ENCODE assay signal across 2 cellular contexts in the genomic region with DNA sequence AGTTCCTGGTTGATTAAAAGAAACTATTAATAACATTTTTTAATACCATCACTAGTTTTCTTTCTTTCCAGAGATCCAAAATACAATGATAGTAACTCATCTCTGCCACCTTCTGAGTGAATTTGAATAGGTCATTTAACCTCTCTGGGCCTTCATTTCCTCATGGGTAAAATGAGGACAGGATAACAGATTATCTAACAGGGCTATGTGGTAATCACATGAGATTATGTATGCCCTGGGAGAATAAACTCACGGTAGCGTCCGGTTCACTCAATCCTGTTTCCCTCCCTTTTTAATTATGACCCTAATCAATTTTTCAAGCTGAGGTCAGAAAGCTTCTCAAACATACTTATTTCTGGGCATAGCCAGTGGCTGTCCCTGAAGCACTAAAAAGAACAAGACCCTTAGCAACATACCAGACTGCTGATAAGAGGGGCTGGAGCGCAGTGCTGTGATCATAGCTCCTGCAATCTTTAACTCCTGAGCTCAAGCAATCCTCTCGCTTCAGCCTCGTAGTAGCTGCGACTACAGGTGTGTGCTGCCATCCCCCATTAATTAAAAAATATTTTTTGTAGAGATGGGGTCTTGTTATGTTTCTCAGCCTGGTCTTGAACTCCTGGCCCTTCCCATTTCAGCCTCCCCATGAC.
TF ChIP-seq lines count a peak whose summit lies in the region.

No MANE protein-coding gene starts in this region.

TF ChIP-seq in GM23338, 12 proteins besides CTCF, POLR2A, EP300 and RAD21 (continues in another document):
- TF ChIP-seq, protein P1, sequence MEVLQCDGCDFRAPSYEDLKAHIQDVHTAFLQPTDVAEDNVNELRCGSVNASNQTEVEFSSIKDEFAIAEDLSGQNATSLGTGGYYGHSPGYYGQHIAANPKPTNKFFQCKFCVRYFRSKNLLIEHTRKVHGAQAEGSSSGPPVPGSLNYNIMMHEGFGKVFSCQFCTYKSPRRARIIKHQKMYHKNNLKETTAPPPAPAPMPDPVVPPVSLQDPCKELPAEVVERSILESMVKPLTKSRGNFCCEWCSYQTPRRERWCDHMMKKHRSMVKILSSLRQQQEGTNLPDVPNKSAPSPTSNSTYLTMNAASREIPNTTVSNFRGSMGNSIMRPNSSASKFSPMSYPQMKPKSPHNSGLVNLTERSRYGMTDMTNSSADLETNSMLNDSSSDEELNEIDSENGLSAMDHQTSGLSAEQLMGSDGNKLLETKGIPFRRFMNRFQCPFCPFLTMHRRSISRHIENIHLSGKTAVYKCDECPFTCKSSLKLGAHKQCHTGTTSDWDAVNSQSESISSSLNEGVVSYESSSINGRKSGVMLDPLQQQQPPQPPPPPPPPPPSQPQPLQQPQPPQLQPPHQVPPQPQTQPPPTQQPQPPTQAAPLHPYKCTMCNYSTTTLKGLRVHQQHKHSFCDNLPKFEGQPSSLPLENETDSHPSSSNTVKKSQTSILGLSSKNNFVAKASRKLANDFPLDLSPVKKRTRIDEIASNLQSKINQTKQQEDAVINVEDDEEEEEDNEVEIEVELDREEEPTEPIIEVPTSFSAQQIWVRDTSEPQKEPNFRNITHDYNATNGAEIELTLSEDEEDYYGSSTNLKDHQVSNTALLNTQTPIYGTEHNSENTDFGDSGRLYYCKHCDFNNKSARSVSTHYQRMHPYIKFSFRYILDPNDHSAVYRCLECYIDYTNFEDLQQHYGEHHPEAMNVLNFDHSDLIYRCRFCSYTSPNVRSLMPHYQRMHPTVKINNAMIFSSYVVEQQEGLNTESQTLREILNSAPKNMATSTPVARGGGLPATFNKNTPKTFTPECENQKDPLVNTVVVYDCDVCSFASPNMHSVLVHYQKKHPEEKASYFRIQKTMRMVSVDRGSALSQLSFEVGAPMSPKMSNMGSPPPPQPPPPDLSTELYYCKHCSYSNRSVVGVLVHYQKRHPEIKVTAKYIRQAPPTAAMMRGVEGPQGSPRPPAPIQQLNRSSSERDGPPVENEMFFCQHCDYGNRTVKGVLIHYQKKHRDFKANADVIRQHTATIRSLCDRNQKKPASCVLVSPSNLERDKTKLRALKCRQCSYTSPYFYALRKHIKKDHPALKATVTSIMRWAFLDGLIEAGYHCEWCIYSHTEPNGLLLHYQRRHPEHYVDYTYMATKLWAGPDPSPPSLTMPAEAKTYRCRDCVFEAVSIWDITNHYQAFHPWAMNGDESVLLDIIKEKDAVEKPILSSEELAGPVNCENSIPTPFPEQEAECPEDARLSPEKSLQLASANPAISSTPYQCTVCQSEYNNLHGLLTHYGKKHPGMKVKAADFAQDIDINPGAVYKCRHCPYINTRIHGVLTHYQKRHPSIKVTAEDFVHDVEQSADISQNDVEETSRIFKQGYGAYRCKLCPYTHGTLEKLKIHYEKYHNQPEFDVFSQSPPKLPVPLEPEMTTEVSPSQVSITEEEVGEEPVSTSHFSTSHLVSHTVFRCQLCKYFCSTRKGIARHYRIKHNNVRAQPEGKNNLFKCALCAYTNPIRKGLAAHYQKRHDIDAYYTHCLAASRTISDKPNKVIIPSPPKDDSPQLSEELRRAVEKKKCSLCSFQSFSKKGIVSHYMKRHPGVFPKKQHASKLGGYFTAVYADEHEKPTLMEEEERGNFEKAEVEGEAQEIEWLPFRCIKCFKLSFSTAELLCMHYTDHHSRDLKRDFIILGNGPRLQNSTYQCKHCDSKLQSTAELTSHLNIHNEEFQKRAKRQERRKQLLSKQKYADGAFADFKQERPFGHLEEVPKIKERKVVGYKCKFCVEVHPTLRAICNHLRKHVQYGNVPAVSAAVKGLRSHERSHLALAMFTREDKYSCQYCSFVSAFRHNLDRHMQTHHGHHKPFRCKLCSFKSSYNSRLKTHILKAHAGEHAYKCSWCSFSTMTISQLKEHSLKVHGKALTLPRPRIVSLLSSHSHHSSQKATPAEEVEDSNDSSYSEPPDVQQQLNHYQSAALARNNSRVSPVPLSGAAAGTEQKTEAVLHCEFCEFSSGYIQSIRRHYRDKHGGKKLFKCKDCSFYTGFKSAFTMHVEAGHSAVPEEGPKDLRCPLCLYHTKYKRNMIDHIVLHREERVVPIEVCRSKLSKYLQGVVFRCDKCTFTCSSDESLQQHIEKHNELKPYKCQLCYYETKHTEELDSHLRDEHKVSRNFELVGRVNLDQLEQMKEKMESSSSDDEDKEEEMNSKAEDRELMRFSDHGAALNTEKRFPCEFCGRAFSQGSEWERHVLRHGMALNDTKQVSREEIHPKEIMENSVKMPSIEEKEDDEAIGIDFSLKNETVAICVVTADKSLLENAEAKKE (CRISPR knock-in tag; IDR thresholded peaks at IDR 0.05) = no peak
- no peak for TF ChIP-seq JUNB (IDR thresholded peaks at IDR 0.05; ENCODE audit: unreplicated experiment)
- no peak for TF ChIP-seq REST (IDR thresholded peaks at IDR 0.05; ENCODE audit: unreplicated experiment)
- TF ChIP-seq NANOG (IDR thresholded peaks at IDR 0.05; ENCODE audit: borderline replicate concordance) = no peak
- no peak for TF ChIP-seq ZNF331 (CRISPR knock-in tag; IDR thresholded peaks at IDR 0.05; ENCODE audit: low read depth)
- no peak for TF ChIP-seq EZH2phosphoT487 (IDR thresholded peaks at IDR 0.05; ENCODE audit: unreplicated experiment)
- TF ChIP-seq CREB1 (CRISPR knock-in tag; IDR thresholded peaks at IDR 0.05; ENCODE audit: low read depth) = no peak
- no peak for TF ChIP-seq EZH2 (IDR thresholded peaks at IDR 0.05; ENCODE audit: low read depth, unreplicated experiment)
- TF ChIP-seq ZNF114 (CRISPR knock-in tag; IDR thresholded peaks at IDR 0.05) = no peak

TF ChIP-seq in GM12878, 131 proteins besides CTCF, POLR2A, EP300 and RAD21:
- TF ChIP-seq, protein P2, sequence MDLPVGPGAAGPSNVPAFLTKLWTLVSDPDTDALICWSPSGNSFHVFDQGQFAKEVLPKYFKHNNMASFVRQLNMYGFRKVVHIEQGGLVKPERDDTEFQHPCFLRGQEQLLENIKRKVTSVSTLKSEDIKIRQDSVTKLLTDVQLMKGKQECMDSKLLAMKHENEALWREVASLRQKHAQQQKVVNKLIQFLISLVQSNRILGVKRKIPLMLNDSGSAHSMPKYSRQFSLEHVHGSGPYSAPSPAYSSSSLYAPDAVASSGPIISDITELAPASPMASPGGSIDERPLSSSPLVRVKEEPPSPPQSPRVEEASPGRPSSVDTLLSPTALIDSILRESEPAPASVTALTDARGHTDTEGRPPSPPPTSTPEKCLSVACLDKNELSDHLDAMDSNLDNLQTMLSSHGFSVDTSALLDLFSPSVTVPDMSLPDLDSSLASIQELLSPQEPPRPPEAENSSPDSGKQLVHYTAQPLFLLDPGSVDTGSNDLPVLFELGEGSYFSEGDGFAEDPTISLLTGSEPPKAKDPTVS (IDR thresholded peaks at IDR 0.05; ENCODE audit: low read depth, low read length) = no peak
- TF ChIP-seq, protein P3, sequence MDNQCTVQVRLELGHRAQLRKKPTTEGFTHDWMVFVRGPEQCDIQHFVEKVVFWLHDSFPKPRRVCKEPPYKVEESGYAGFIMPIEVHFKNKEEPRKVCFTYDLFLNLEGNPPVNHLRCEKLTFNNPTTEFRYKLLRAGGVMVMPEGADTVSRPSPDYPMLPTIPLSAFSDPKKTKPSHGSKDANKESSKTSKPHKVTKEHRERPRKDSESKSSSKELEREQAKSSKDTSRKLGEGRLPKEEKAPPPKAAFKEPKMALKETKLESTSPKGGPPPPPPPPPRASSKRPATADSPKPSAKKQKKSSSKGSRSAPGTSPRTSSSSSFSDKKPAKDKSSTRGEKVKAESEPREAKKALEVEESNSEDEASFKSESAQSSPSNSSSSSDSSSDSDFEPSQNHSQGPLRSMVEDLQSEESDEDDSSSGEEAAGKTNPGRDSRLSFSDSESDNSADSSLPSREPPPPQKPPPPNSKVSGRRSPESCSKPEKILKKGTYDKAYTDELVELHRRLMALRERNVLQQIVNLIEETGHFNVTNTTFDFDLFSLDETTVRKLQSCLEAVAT (IDR thresholded peaks at IDR 0.05) = no peak
- TF ChIP-seq E4F1 (IDR thresholded peaks at IDR 0.05; ENCODE audit: borderline replicate concordance, partially characterized antibody) (no peak), SUZ12 (IDR thresholded peaks at IDR 0.05; ENCODE audit: unreplicated experiment) (no peak), PAX5 (IDR thresholded peaks at IDR 0.05; ENCODE audit: borderline replicate concordance, low read depth, low read length) (no peak), ZNF384 (IDR thresholded peaks at IDR 0.05; ENCODE audit: borderline replicate concordance, low read depth, low read length) (no peak), PAX8 (IDR thresholded peaks at IDR 0.05) (no peak), ZSCAN29 (IDR thresholded peaks at IDR 0.05) (no peak), BRCA1 (IDR thresholded peaks at IDR 0.05; ENCODE audit: low read depth, low read length) (no peak), IRF4 (IDR thresholded peaks at IDR 0.05; ENCODE audit: low read depth, low read length) (no peak), WRNIP1 (IDR thresholded peaks at IDR 0.05; ENCODE audit: borderline replicate concordance, low read depth, low read length) (no peak), SRF (IDR thresholded peaks at IDR 0.05; ENCODE audit: low read depth in 2 of 2, low read length in 2 of 2) (no peak), REST (IDR thresholded peaks at IDR 0.05; ENCODE audit: low read depth, low read length) (no peak), TARDBP (IDR thresholded peaks at IDR 0.05; ENCODE audit: borderline replicate concordance) (no peak)
- TF ChIP-seq, protein P4, sequence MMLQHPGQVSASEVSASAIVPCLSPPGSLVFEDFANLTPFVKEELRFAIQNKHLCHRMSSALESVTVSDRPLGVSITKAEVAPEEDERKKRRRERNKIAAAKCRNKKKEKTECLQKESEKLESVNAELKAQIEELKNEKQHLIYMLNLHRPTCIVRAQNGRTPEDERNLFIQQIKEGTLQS (IDR thresholded peaks at IDR 0.05; ENCODE audit: borderline replicate concordance, extremely low read depth, low read depth, low read length) = no peak
